ENCODE assay signal across 1 cellular context in the genomic region with DNA sequence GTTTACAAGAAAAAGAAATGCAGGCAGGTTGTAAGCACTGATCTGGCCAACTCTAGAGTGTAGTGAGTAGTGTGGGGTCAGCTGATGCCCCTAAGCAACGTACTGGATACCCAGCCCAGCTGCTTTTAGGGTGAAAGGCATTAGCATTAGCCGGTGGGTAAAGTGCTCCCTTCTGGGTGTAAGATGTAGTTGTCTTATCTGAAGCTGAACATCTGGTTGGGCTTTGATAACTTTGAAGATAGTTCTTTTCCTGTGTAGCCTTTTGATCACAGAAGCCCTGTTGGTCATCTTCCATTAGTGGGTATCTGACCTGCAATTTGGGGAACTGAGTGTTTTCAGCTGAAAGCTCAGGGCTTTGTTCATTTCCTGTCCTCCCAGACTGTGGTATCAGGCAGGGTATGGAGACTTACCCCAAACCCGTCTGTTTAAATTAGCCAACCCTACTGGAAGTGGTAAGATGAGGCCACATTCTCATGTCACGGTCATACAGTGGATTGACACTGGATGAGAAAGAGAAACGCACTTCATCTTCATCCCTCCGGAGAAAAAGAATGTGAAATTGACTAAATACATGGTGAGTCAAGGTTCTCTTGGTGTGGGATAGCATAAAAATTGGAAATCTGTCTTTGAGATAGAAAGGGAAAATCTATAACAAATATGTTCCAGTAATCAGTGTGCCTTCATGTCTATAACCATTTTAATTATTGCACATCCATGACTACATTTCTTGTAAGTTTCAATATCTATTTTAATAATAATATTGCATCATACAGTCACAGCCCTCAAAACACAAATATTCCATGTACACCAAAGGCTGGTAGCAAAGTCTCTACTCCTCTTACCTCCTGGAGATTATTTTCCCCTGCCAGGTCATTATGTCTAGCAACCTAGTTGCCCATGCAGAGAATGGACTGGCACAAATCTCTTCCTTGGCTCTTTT.
TF ChIP-seq lines count a peak whose summit lies in the region.

No MANE protein-coding gene starts in this region.

TF ChIP-seq in GM12878, 131 proteins besides CTCF, POLR2A, EP300 and RAD21 (continued from another document and continues in another):
- TF ChIP-seq, protein P1, sequence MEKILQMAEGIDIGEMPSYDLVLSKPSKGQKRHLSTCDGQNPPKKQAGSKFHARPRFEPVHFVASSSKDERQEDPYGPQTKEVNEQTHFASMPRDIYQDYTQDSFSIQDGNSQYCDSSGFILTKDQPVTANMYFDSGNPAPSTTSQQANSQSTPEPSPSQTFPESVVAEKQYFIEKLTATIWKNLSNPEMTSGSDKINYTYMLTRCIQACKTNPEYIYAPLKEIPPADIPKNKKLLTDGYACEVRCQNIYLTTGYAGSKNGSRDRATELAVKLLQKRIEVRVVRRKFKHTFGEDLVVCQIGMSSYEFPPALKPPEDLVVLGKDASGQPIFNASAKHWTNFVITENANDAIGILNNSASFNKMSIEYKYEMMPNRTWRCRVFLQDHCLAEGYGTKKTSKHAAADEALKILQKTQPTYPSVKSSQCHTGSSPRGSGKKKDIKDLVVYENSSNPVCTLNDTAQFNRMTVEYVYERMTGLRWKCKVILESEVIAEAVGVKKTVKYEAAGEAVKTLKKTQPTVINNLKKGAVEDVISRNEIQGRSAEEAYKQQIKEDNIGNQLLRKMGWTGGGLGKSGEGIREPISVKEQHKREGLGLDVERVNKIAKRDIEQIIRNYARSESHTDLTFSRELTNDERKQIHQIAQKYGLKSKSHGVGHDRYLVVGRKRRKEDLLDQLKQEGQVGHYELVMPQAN (conservative IDR thresholded peaks at IDR 0.05): no peak
- TF ChIP-seq ZNF687 (IDR thresholded peaks at IDR 0.05): peak; percentile 71; the same call in 1 of the 2 replicates
- peak; percentile 73; the same call in 1 of the 2 replicates for TF ChIP-seq PAX5 (IDR thresholded peaks at IDR 0.05; ENCODE audit: borderline replicate concordance, low read depth, low read length)
- TF ChIP-seq FOXM1 (IDR thresholded peaks at IDR 0.05; ENCODE audit: low read depth, low read length): no peak
- TF ChIP-seq CBFB (IDR thresholded peaks at IDR 0.05; ENCODE audit: low read depth): peak; percentile 78
- TF ChIP-seq NR2F1 (conservative IDR thresholded peaks at IDR 0.05): 0 out of 2 replicates have a peak, but pooled peaks have one; percentile 37
- TF ChIP-seq MYB (IDR thresholded peaks at IDR 0.05; ENCODE audit: borderline replicate concordance, low read depth, low read length): no peak
- no peak for TF ChIP-seq ZBTB11 (CRISPR knock-in tag; IDR thresholded peaks at IDR 0.05)
- TF ChIP-seq MEF2B (IDR thresholded peaks at IDR 0.05; ENCODE audit: partially characterized antibody, poor library complexity, severe bottlenecking): no peak
- TF ChIP-seq EGR1 (IDR thresholded peaks at IDR 0.05; ENCODE audit: borderline replicate concordance in 1 of 2, low read depth in 2 of 2, low read length in 2 of 2): no peak
- no peak for TF ChIP-seq ZNF207 (IDR thresholded peaks at IDR 0.05; ENCODE audit: borderline replicate concordance)
- TF ChIP-seq, protein P2, sequence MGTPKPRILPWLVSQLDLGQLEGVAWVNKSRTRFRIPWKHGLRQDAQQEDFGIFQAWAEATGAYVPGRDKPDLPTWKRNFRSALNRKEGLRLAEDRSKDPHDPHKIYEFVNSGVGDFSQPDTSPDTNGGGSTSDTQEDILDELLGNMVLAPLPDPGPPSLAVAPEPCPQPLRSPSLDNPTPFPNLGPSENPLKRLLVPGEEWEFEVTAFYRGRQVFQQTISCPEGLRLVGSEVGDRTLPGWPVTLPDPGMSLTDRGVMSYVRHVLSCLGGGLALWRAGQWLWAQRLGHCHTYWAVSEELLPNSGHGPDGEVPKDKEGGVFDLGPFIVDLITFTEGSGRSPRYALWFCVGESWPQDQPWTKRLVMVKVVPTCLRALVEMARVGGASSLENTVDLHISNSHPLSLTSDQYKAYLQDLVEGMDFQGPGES (IDR thresholded peaks at IDR 0.05): no peak
- no peak for TF ChIP-seq NRF1 (conservative IDR thresholded peaks at IDR 0.05; ENCODE audit: low read depth, low read length)
- no peak; the same call in 1 of the 2 replicates for TF ChIP-seq RAD51 (IDR thresholded peaks at IDR 0.05)
- peak; percentile 84; the same call in 1 of the 2 replicates for TF ChIP-seq TCF7 (IDR thresholded peaks at IDR 0.05; ENCODE audit: borderline replicate concordance)
- no peak for TF ChIP-seq RBBP5 (conservative IDR thresholded peaks at IDR 0.05)
- TF ChIP-seq ZNF24 (IDR thresholded peaks at IDR 0.05): peak; percentile 67
- TF ChIP-seq FOS (IDR thresholded peaks at IDR 0.05; ENCODE audit: borderline replicate concordance, extremely low read depth, insufficient read length): no peak
- TF ChIP-seq, protein P3, sequence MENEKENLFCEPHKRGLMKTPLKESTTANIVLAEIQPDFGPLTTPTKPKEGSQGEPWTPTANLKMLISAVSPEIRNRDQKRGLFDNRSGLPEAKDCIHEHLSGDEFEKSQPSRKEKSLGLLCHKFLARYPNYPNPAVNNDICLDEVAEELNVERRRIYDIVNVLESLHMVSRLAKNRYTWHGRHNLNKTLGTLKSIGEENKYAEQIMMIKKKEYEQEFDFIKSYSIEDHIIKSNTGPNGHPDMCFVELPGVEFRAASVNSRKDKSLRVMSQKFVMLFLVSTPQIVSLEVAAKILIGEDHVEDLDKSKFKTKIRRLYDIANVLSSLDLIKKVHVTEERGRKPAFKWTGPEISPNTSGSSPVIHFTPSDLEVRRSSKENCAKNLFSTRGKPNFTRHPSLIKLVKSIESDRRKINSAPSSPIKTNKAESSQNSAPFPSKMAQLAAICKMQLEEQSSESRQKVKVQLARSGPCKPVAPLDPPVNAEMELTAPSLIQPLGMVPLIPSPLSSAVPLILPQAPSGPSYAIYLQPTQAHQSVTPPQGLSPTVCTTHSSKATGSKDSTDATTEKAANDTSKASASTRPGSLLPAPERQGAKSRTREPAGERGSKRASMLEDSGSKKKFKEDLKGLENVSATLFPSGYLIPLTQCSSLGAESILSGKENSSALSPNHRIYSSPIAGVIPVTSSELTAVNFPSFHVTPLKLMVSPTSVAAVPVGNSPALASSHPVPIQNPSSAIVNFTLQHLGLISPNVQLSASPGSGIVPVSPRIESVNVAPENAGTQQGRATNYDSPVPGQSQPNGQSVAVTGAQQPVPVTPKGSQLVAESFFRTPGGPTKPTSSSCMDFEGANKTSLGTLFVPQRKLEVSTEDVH (IDR thresholded peaks at IDR 0.05; ENCODE audit: low read depth, partially characterized antibody): no peak
- no peak for TF ChIP-seq NFXL1 (IDR thresholded peaks at IDR 0.05; ENCODE audit: borderline replicate concordance)
- TF ChIP-seq RUNX3 (IDR thresholded peaks at IDR 0.05; ENCODE audit: low read length): no peak
- no peak for TF ChIP-seq NR2C1 (IDR thresholded peaks at IDR 0.05)
- TF ChIP-seq MXI1 (IDR thresholded peaks at IDR 0.05; ENCODE audit: low read depth, low read length): peak; percentile 71
- TF ChIP-seq KDM1A (IDR thresholded peaks at IDR 0.05; ENCODE audit: borderline replicate concordance): no peak
- no peak for TF ChIP-seq SIX5 (IDR thresholded peaks at IDR 0.05; ENCODE audit: low read depth, low read length, severe bottlenecking)
- no peak for TF ChIP-seq ASH2L (IDR thresholded peaks at IDR 0.05; ENCODE audit: borderline replicate concordance, low read depth)
- TF ChIP-seq, protein P4, sequence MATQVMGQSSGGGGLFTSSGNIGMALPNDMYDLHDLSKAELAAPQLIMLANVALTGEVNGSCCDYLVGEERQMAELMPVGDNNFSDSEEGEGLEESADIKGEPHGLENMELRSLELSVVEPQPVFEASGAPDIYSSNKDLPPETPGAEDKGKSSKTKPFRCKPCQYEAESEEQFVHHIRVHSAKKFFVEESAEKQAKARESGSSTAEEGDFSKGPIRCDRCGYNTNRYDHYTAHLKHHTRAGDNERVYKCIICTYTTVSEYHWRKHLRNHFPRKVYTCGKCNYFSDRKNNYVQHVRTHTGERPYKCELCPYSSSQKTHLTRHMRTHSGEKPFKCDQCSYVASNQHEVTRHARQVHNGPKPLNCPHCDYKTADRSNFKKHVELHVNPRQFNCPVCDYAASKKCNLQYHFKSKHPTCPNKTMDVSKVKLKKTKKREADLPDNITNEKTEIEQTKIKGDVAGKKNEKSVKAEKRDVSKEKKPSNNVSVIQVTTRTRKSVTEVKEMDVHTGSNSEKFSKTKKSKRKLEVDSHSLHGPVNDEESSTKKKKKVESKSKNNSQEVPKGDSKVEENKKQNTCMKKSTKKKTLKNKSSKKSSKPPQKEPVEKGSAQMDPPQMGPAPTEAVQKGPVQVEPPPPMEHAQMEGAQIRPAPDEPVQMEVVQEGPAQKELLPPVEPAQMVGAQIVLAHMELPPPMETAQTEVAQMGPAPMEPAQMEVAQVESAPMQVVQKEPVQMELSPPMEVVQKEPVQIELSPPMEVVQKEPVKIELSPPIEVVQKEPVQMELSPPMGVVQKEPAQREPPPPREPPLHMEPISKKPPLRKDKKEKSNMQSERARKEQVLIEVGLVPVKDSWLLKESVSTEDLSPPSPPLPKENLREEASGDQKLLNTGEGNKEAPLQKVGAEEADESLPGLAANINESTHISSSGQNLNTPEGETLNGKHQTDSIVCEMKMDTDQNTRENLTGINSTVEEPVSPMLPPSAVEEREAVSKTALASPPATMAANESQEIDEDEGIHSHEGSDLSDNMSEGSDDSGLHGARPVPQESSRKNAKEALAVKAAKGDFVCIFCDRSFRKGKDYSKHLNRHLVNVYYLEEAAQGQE (IDR thresholded peaks at IDR 0.05; ENCODE audit: low read depth, low read length): no peak
- TF ChIP-seq IKZF2 (IDR thresholded peaks at IDR 0.05): peak; percentile 93 to 94
- peak; percentile 90 for TF ChIP-seq IKZF1 (conservative IDR thresholded peaks at IDR 0.05)
- TF ChIP-seq BCL11A (IDR thresholded peaks at IDR 0.05; ENCODE audit: low read depth, low read length): peak; percentile 83
- no peak for TF ChIP-seq SIN3A (IDR thresholded peaks at IDR 0.05; ENCODE audit: low read depth, low read length)
- TF ChIP-seq SPI1 (IDR thresholded peaks at IDR 0.05; ENCODE audit: borderline replicate concordance, insufficient read depth, low read depth, low read length): peak; percentile 96
- TF ChIP-seq ATF7 (IDR thresholded peaks at IDR 0.05; ENCODE audit: low read depth): 0 out of 2 replicates have a peak, but pooled peaks have one; percentile 46
- TF ChIP-seq SREBF2 (IDR thresholded peaks at IDR 0.05; ENCODE audit: low read length): no peak
- TF ChIP-seq ESRRA (IDR thresholded peaks at IDR 0.05; ENCODE audit: low read length): no peak
